1 cellular context compared by ENCODE assay signal in the genomic region with DNA sequence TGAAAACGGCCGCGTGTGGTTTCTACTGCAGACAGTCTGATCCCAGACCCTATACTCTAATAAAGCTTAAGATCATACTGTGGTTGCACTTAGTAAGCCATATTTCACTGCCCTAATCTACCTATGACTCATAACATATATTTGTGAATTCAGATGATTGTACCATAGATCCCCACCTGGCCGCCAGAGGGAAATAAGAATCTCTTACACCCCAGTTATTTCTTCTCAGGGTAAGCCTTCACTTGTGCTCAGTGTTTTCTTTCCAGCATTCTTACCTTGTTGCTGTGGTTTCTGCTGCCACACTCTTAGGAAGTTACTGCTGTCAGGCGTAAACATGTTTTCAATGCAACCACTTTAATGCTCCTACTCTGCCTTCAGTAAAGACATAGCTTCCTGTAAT.
TF ChIP-seq lines count a peak whose summit lies in the region.

No MANE protein-coding gene starts in this region.

TF ChIP-seq in WTC11, 78 proteins besides CTCF, POLR2A, EP300 and RAD21 (continued from another document):
- TF ChIP-seq FOXK1 (CRISPR knock-in tag; IDR thresholded peaks at IDR 0.05): no peak
- TF ChIP-seq, protein P1, sequence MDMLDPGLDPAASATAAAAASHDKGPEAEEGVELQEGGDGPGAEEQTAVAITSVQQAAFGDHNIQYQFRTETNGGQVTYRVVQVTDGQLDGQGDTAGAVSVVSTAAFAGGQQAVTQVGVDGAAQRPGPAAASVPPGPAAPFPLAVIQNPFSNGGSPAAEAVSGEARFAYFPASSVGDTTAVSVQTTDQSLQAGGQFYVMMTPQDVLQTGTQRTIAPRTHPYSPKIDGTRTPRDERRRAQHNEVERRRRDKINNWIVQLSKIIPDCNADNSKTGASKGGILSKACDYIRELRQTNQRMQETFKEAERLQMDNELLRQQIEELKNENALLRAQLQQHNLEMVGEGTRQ (CRISPR knock-in tag; IDR thresholded peaks at IDR 0.05): no peak
- no peak for TF ChIP-seq ZNF232 (CRISPR knock-in tag; IDR thresholded peaks at IDR 0.05)
- TF ChIP-seq FOXP1 (CRISPR knock-in tag; IDR thresholded peaks at IDR 0.05; ENCODE audit: borderline replicate concordance): no peak
- no peak for TF ChIP-seq JUN (CRISPR knock-in tag; IDR thresholded peaks at IDR 0.05)
